Comparison of ENCODE assay signal across 14 cellular contexts in genomic region chr15:71366926-71367325, GRCh38.
"Had no signal": no experiment of that assay in that cellular context is flagged by ENCODE, and none has a peak within 500 bp of the region (broad histone marks: within the 10 kb centered on the region; RNA-seq: fewer than 3 reads in every experiment).

No MANE protein-coding gene starts in this region.

- H3K27ac ChIP-seq: ovary, stomach, uterus had no signal

- H3K9me3 ChIP-seq: ovary, stomach, thyroid gland, uterus had no signal

- H3K4me3 ChIP-seq: ovary, stomach, thyroid gland, uterus had no signal

- H3K27me3 ChIP-seq: ovary, stomach, thyroid gland, uterus had no signal

- DNase-seq: activated CD4-positive, alpha-beta T cell treated with anti-CD3 and anti-CD28 coated beads, Interleukin-2, amount 50 U/mL, for 48 hours; activated CD4-positive, CD25-positive, alpha-beta regulatory T cell treated with anti-CD3 and anti-CD28 coated beads, Interleukin-2, amount 50 U/mL, for 72 hours; activated CD8-positive, alpha-beta memory T cell treated with anti-CD3 and anti-CD28 coated beads, Interleukin-2, amount 10 ng/mL, durations not matched to agents 7 days and 5 days; activated gamma-delta T cell; activated T-cell treated with anti-CD3 and anti-CD28 coated beads, Interleukin-2, amount 50 U/mL, for 24 hours; effector CD8-positive, alpha-beta T cell; immature natural killer cell; ovary; stimulated activated CD4-positive, alpha-beta T cell treated with anti-CD3 and anti-CD28 coated beads, Interleukin-15, amount 100 ng/mL, for 24 hours; stimulated activated CD4-positive, alpha-beta T cell treated with anti-CD3 and anti-CD28 coated beads, Interleukin-4, amount 100 ng/mL, for 4 hours; stomach; SW 1271; thyroid gland; uterus had no signal

- ATAC-seq: activated CD8-positive, alpha-beta memory T cell treated with anti-CD3 and anti-CD28 coated beads, Interleukin-2, amount 10 ng/mL, durations not matched to agents 7 days and 5 days had no signal

- H3K36me3 ChIP-seq: ovary, stomach, thyroid gland, uterus had no signal

- H3K4me1 ChIP-seq: stomach, uterus had no signal
